ENCODE assay signal across 8 cellular contexts in the genomic region with DNA sequence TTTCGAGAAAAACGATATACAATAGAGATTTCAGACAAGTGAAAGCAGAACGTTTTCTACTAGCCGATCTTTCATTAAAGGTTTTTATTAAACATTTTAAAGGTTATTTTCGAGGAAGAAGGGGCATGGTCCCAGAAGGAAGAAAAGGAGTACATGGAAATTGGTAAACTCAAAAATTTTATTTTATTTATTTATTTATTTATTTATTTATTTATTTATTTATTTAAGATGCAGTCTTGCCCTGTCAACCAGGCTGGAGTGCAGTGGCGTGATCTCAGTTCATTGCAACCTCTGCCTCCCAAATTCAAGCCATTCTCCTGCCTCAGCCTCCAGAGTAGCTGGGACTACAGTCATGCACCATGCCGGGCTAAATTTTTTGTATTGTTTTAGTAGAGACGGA.
"Had no signal": no experiment of that assay in that cellular context is flagged by ENCODE, and none has a peak within 500 bp of the region (broad histone marks: within the 10 kb centered on the region; RNA-seq: fewer than 3 reads in every experiment).

No MANE protein-coding gene starts in this region.

- ATAC-seq: HepG2, K562 had no signal

- H3K4me3 ChIP-seq: K562 had no signal

- DNase-seq: IMR-90, KBM-7, KG1 had no signal

- H3K4me2 ChIP-seq: KMS-11 had no signal

- FAIRE-seq: HepG2, HTR-8/SVneo, K562 had no signal

- H3K27ac ChIP-seq: HL-60, KMS-11 had no signal
